11 cellular contexts compared by ENCODE assay signal in the genomic region with DNA sequence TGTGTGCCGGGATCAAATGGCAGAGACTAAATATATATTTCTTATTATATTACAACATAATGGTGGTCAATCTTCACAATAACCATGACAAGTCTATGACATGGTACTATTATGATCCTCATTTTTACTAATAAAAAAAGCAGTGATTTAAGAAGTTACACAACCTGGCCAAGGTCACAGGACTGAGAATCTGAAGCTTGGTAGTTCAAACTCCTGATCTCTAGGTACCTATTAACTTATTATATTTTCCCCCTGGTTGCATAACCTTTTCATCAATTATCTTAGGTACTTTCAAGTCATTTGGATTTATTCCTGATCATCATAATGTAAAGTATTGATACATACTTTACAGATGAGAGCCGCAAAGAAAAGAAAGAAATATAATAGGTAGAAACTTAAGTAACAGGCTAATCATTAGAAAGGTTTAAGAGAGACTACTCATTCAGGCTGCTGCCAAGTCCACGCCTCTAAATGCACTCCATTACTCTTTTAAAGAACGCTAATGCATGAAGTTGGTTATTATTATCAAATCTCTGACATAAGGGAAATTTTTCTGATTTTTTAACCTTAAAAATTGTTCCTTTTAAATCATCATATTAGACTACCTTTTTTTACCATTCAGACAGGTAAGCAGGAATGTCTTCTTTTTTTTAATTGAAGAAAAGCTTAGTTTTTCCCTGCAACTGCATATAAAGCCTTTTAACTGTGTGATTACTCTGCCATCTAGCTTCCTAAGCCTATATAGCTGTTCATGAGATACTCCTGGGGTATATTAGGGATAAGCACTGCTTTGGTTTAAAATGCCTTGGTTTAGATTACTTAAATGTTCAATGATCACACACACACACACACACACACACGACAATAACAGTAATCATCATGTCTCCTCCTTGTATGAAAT. TPM values are rescaled to one million over a fixed set of nuclear protein-coding genes. Genes with fewer than 3 reads are reported as not detected.
DNase-seq lines count a peak whose midpoint lies in the region; ATAC-seq, FAIRE-seq and TF ChIP-seq lines count a peak whose summit lies in the region.
"Had no signal": no experiment of that assay in that cellular context is flagged by ENCODE, and none has a peak within 500 bp of the region (broad histone marks: within the 10 kb centered on the region; RNA-seq: fewer than 3 reads in every experiment).

No MANE protein-coding gene starts in this region.

- no peak for ATAC-seq in GM19463 (IDR thresholded peaks at IDR 0.05; ENCODE audit: unreplicated experiment)
- no peak for ATAC-seq in HG03442 (IDR thresholded peaks at IDR 0.05; ENCODE audit: unreplicated experiment)

- H3K9ac ChIP-seq in iPS-18a (ENCODE audit: low read length), result peak overlapping the region; percentile 17

- H3K27me3 ChIP-seq in AG04450 (ENCODE audit: control insufficient read depth, insufficient read depth, low read length) (peaks cover 5% of the 10 kb centered on the region), iPS-18a (ENCODE audit: control insufficient read depth, insufficient read depth, low read length) (no peaks in the 10 kb centered on the region), small intestine (ENCODE audit: control insufficient read depth in 2 of 2, insufficient read depth in 2 of 2, low read length in 2 of 2) (no peaks in the 10 kb centered on the region)

- no peak overlapping the region for H3K4me3 ChIP-seq in AG04450 (ENCODE audit: low read depth, low read length)
- peak overlapping the region; percentile 26 for H3K4me3 ChIP-seq in iPS-18a (ENCODE audit: low read length)
- no peak overlapping the region for H3K4me3 ChIP-seq in small intestine (ENCODE audit: low read depth in 1 of 2, low read length in 2 of 2)

- peaks cover 21% of the 10 kb centered on the region for H3K4me1 ChIP-seq in iPS-18a (ENCODE audit: control insufficient read depth, low read depth, low read length)
- H3K4me1 ChIP-seq in small intestine (ENCODE audit: control insufficient read depth in 2 of 2, insufficient read depth in 1 of 2, low read depth in 1 of 2, low read length in 1 of 2), result no peaks in the 10 kb centered on the region

- TF ChIP-seq CTCF in AG04450 (IDR thresholded peaks at IDR 0.05; ENCODE audit: low read depth, low read length) (peak; percentile 53), RWPE1 (conservative IDR thresholded peaks at IDR 0.05; ENCODE audit: low read depth) (0 out of 2 replicates have a peak, but pooled peaks have one; percentile 19)

- H3K9me3 ChIP-seq in AG04450 (ENCODE audit: control insufficient read depth, insufficient read depth, low read length) (no peaks in the 10 kb centered on the region), iPS-18a (ENCODE audit: control insufficient read depth, low read depth, low read length) (no peaks in the 10 kb centered on the region), small intestine (ENCODE audit: control insufficient read depth, low read depth) (no peaks in the 10 kb centered on the region)

- DNase-seq in AG04450 (ENCODE audit: low read depth, low spot score) (no peak), HTR-8/SVneo (ENCODE audit: insufficient read length, low spot score) (peak; percentile 27), RWPE1 (ENCODE audit: low spot score) (peak; percentile 40), NCI-H187 (lab: John Stamatoyannopoulos, UW) (no peak), small intestine (no peak)
- DNase-seq: DMS79; stimulated activated CD4-positive, alpha-beta T cell treated with anti-CD3 and anti-CD28 coated beads, Interleukin-1b, Interleukin-23, amount 100 ng/mL, for 48 hours had no signal

- H3K36me3 ChIP-seq in iPS-18a (ENCODE audit: control insufficient read depth, low read depth, low read length) (no peaks in the 10 kb centered on the region), small intestine (ENCODE audit: control insufficient read depth in 2 of 2, insufficient read depth in 2 of 2, low read length in 2 of 2) (no peaks in the 10 kb centered on the region)

- H3K27ac ChIP-seq in AG04450 (ENCODE audit: low read depth, low read length), result no peak overlapping the region
- no peak overlapping the region for H3K27ac ChIP-seq in RWPE1
- H3K27ac ChIP-seq in iPS-18a (ENCODE audit: low read length), result no peak overlapping the region
- H3K27ac ChIP-seq in small intestine (ENCODE audit: low read depth in 1 of 2, low read length in 1 of 2), result no peak overlapping the region

- FAIRE-seq in HTR-8/SVneo (lab: Jason Lieb, UNC) (no peak), small intestine (lab: Jason Lieb, UNC) (no peak)
- FAIRE-seq: islet of Langerhans had no signal

- CTCF ChIA-PET in AG04450 (lab: Charles Lee), result interaction anchor here (0.6 to 3.1 kb wide), 5 partner anchors 10 to 89 kb away, joined by 3 to 44 read pairs (median 3); no protein-coding TSS in a partner anchor
- CTCF ChIA-PET in RWPE1 (lab: Yijun Ruan, JAX), result interaction anchor here (0.6 kb wide), 2 partner anchors 90 to 377 kb away, joined by 3 read pairs; no protein-coding TSS in a partner anchor

- WGBS in small intestine, 3 donors, result 54 to 62% (median 59%) methylated on average over 5 of the region's 5 CpGs

- POLR2A ChIA-PET in AG04450 (lab: Yijun Ruan, JAX), result no interaction called here
- POLR2A ChIA-PET in RWPE1 (lab: Yijun Ruan, JAX; ENCODE audit: low non-redundant PET), result interaction anchor here (0.6 kb wide), 1 partner anchor 97 kb away, joined by 3 read pairs; no protein-coding TSS in a partner anchor

RNA-seq across cellular contexts. Expression of a gene that starts 35.6 kb away (rescaled TPM):
- polyA plus RNA-seq in AG04450 (2011; rRNA removed) (3,597 and 3,950 TPM in 2 replicates), small intestine (1,000 to 10,000 TPM; 2,810 to 5,742 (median 3,537) TPM)
- 758 and 830 TPM in 2 replicates for polyA minus RNA-seq in AG04450 (2011; rRNA and poly(A)+ RNA removed)

RNA-seq across cellular contexts. Expression of a gene that starts 48.2 kb away (rescaled TPM):
- polyA plus RNA-seq in AG04450 (2011; rRNA removed), result 9.8 and 12.8 TPM in 2 replicates
- 3.1 and 5.9 TPM in 2 replicates for polyA minus RNA-seq in AG04450 (2011; rRNA and poly(A)+ RNA removed)
- polyA plus RNA-seq in small intestine, result 10 to 100 TPM; 14.1 to 21.0 (median 18.3) TPM

Comparison
In these comparisons a context has a peak if more than half of its experiments do, and no peak if none do; other contexts are left out.
1. DNase-seq: peak in HTR-8/SVneo (single experiment) and RWPE1 (single experiment); none in AG04450 (single experiment), NCI-H187 (0 of 2) and small intestine (single experiment).